ENCODE assay signal across 11 cellular contexts in genomic region chr10:132170561-132171361, GRCh38.
"Had no signal": no experiment of that assay in that cellular context is flagged by ENCODE, and none has a peak within 500 bp of the region (broad histone marks: within the 10 kb centered on the region; RNA-seq: fewer than 3 reads in every experiment).

No MANE protein-coding gene starts in this region.

- H3K9me3 ChIP-seq: heart right ventricle, suprapubic skin had no signal

- ATAC-seq: heart right ventricle, left colon, sciatic nerve had no signal

- DNase-seq: activated naive CD8-positive, alpha-beta T cell treated with anti-CD3 and anti-CD28 coated beads, Interleukin-2, amount 10 ng/mL, durations not matched to agents 7 days and 5 days; cerebellar nuclear complex; effector memory CD4-positive, alpha-beta T cell; heart right ventricle; left colon; mammary epithelial cell; naive B cell; T-helper 9 cell; trophoblast cell had no signal

- H3K4me3 ChIP-seq: heart right ventricle, suprapubic skin had no signal

- H3K27ac ChIP-seq: heart right ventricle, suprapubic skin had no signal

- H3K4me1 ChIP-seq: suprapubic skin had no signal

- H3K36me3 ChIP-seq: suprapubic skin had no signal
